ENCODE assay signal across 25 cellular contexts in the genomic region with DNA sequence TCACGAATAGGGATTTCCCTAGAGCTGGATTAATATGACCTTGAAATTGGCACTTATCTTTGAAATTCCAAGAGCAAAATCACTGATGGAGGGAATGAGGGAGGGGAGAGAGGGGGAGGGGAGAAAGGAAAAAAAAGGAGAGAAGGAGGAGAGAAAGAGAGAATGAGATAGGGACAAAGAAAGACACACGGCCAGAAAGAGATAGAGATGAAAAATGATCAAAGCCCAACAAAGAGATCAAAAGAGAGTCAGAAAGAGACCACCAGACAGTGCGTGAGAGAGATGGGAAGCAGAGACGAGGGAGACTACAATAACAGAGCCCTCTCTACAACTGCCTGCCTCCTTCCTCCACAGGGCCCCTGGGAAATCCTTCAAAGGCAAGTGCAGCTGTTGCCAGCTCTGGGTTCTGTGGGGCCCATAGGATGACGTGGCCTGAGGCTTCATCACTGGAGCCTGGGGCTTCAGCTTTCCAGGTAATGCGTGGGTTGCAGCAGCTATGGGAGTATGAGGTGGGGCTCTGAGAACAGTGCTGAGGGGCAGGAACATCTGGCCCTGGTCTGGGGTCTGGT. TPM values are rescaled to one million over a fixed set of nuclear protein-coding genes. Genes with fewer than 3 reads are reported as not detected.
DNase-seq lines count a peak whose midpoint lies in the region; ATAC-seq and TF ChIP-seq lines count a peak whose summit lies in the region.
"Had no signal": no experiment of that assay in that cellular context is flagged by ENCODE, and none has a peak within 500 bp of the region (broad histone marks: within the 10 kb centered on the region; RNA-seq: fewer than 3 reads in every experiment).

No MANE protein-coding gene starts in this region.

- H3K27ac ChIP-seq in suprapubic skin, result no peak overlapping the region
- H3K27ac ChIP-seq: hepatocyte, PC-9, right lobe of liver, thyroid gland had no signal

- H3K27me3 ChIP-seq in BE2C (no peaks in the 10 kb centered on the region), suprapubic skin (peaks cover 4% of the 10 kb centered on the region)
- H3K27me3 ChIP-seq: hepatocyte, right lobe of liver, thyroid gland had no signal

- TF ChIP-seq CTCF in BE2C (IDR thresholded peaks at IDR 0.05; ENCODE audit: low read depth, low read length), result no peak
- TF ChIP-seq CTCF in NB4 (IDR thresholded peaks at IDR 0.05; ENCODE audit: low read depth, low read length), result no peak
- TF ChIP-seq CTCF in astrocyte of the spinal cord (IDR thresholded peaks at IDR 0.05; ENCODE audit: low read depth, low read length), result no peak
- no peak for TF ChIP-seq CTCF in suprapubic skin (IDR thresholded peaks at IDR 0.05)

- TF ChIP-seq POLR2A in NB4 (IDR thresholded peaks at IDR 0.05; ENCODE audit: extremely low read depth, insufficient read length), result no peak
- TF ChIP-seq POLR2A in suprapubic skin (IDR thresholded peaks at IDR 0.05), result no peak

- H3K9me3 ChIP-seq in BE2C (no peaks in the 10 kb centered on the region), suprapubic skin (no peaks in the 10 kb centered on the region)
- H3K9me3 ChIP-seq: right lobe of liver, thyroid gland had no signal

- no peak overlapping the region for H3K4me3 ChIP-seq in BE2C (ENCODE audit: low read depth, low read length)
- no peak overlapping the region for H3K4me3 ChIP-seq in NB4 (ENCODE audit: low read depth, low read length)
- H3K4me3 ChIP-seq in astrocyte of the spinal cord (ENCODE audit: low read depth, low read length), result no peak overlapping the region
- H3K4me3 ChIP-seq in suprapubic skin, result no peak overlapping the region
- H3K4me3 ChIP-seq: hepatocyte, PC-9, right lobe of liver, thyroid gland had no signal

- peak; percentile 26 for DNase-seq in BE2C
- peak; percentile 88 for DNase-seq in DMS53 (lab: John Stamatoyannopoulos, UW)
- peak; percentile 5 for DNase-seq in NB4 (ENCODE audit: low read depth)
- peak; percentile 5 for DNase-seq in astrocyte of the spinal cord (ENCODE audit: low read depth, low spot score)
- no peak for DNase-seq in sciatic nerve (ENCODE audit: low spot score)
- DNase-seq in suprapubic skin (ENCODE audit: low spot score in 2 of 2), result no peak
- DNase-seq in NCI-H510A (lab: John Stamatoyannopoulos, UW), result no peak
- DNase-seq: activated CD4-positive, alpha-beta T cell treated with anti-CD3 and anti-CD28 coated beads for 4 hours; activated CD8-positive, alpha-beta memory T cell treated with anti-CD3 and anti-CD28 coated beads, Interleukin-2, amount 50 U/mL, for 48 hours; CD8-positive, alpha-beta memory T cell; erythroblast; foreskin fibroblast; GOT3; immature natural killer cell; Kasumi-1; NCI-H1417; NCI-H2171 treated with DMSO at 0.1 percent for 48 hours; PC-9; right lobe of liver; stimulated activated naive B cell treated with anti-CD40 and anti-IgM and Interleukin-4, amounts not matched to agents 10 μg/mL and 1 μg/mL and 100 μg/mL, for 72 hours; T-cell; thyroid gland had no signal

- intact Hi-C loops in sciatic nerve (cut with DNase I), result no loop called here

- ATAC-seq in sciatic nerve, result no peak
- ATAC-seq: left lobe of liver; natural killer cell treated with Interleukin-12 subunit alpha and Interleukin-12 subunit beta and Interleukin-15 and Interleukin-18, amount 100 ng/mL, for 72 hours; right lobe of liver; T-cell had no signal

- WGBS in suprapubic skin, result 61% methylated on average over 6 of the region's 6 CpGs

- H3K4me1 ChIP-seq in BE2C, result no peaks in the 10 kb centered on the region
- H3K4me1 ChIP-seq in suprapubic skin, result peaks cover 9% of the 10 kb centered on the region
- H3K4me1 ChIP-seq: right lobe of liver had no signal

- in situ Hi-C loops in astrocyte of the spinal cord (cut with HindIII; ENCODE audit: low sequenced_read_pairs), result no loop called here

- TF ChIP-seq EP300 in suprapubic skin (IDR thresholded peaks at IDR 0.05), result no peak

- H3K36me3 ChIP-seq in BE2C, result no peaks in the 10 kb centered on the region
- H3K36me3 ChIP-seq in suprapubic skin, result no peaks in the 10 kb centered on the region
- H3K36me3 ChIP-seq: right lobe of liver, thyroid gland had no signal

RNA-seq across cellular contexts. Expression of gene SHB, which starts 58.3 kb away (rescaled TPM):
- polyA plus RNA-seq in BE2C (2012; ENCODE audit: insufficient read depth, insufficient read length, low read depth), result 9.1 TPM
- total RNA-seq in sciatic nerve, result 15.9 TPM
- total RNA-seq in suprapubic skin, result 10 to 100 TPM; 12.3 to 22.9 (median 16.3) TPM

Comparison
In these comparisons a context has a peak if more than half of its experiments do, and no peak if none do; other contexts are left out.
1. DNase-seq: peak in BE2C (single experiment), DMS53 (single experiment), NB4 (single experiment) and astrocyte of the spinal cord (single experiment); none in sciatic nerve (single experiment), suprapubic skin (0 of 2) and NCI-H510A (single experiment).